Comparison of ENCODE assay signal across 8 cellular contexts in the genomic region with DNA sequence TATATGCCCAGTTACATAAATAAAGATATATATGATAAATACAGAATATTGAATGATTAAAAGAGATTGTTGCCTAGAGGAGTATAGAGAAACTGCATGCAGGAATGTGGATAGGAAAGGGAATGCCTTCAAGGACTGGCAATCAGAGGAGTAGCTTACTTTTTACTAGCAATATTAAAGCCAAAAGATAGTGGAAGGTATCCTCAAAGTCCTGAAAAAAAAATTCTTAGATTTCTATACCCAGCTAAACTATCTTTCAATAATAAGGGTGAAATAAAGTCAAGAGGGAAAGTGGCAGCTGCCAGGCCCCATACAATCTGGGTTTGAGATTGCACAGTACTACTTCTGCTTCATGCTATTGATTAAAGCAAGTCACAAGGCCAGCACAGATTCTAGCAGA.
"Had no signal": no experiment of that assay in that cellular context is flagged by ENCODE, and none has a peak within 500 bp of the region (broad histone marks: within the 10 kb centered on the region; RNA-seq: fewer than 3 reads in every experiment).

No MANE protein-coding gene starts in this region.

- DNase-seq: GDM1, GF-D8 had no signal

- ATAC-seq: GM12878 had no signal

- H3K4me3 ChIP-seq: GM12878 had no signal

- FAIRE-seq: G401.6, GM12878, GM12891, GM12892, GM18507, GM19239 had no signal
